In genomic region chr7:49776994-49777393, GRCh38 we compare ENCODE assay signal across 18 cellular contexts. TPM values are rescaled to one million over a fixed set of nuclear protein-coding genes. Genes with fewer than 3 reads are reported as not detected.
DNase-seq lines count a peak whose midpoint lies in the region; ATAC-seq and TF ChIP-seq lines count a peak whose summit lies in the region.
"Had no signal": no experiment of that assay in that cellular context is flagged by ENCODE, and none has a peak within 500 bp of the region (broad histone marks: within the 10 kb centered on the region; RNA-seq: fewer than 3 reads in every experiment).

No MANE protein-coding gene starts in this region.

- TF ChIP-seq CTCF in GM23338 (conservative IDR thresholded peaks at IDR 0.05; ENCODE audit: low read depth in 2 of 2), result peak; percentile 78 to 86
- peak; percentile 17 for TF ChIP-seq CTCF in astrocyte of the cerebellum (IDR thresholded peaks at IDR 0.05; ENCODE audit: low read depth, low read length, missing control alignments)

- no peaks in the 10 kb centered on the region for H3K9me2 ChIP-seq in GM23338 (ENCODE audit: insufficient read depth)

- no peak overlapping the region for H3K4me3 ChIP-seq in GM23338
- H3K4me3 ChIP-seq in astrocyte of the cerebellum (ENCODE audit: low read depth, low read length), result no peak overlapping the region
- no peak overlapping the region for H3K4me3 ChIP-seq in aorta (ENCODE audit: low read length in 2 of 2)
- H3K4me3 ChIP-seq: lung had no signal

- no peak overlapping the region for H3K27ac Mint-ChIP-seq in GM23338
- H3K27ac Mint-ChIP-seq: activated CD4-positive, alpha-beta T cell treated with anti-CD3 and anti-CD28 coated beads, Interleukin-2, amount 10 ng/mL, durations not matched to agents 7 days and 5 days; CD8-positive, alpha-beta T cell had no signal

- no peaks in the 10 kb centered on the region for H4K20me1 ChIP-seq in GM23338 (replicated peaks; ENCODE audit: insufficient read depth)

- H3K27me3 Mint-ChIP-seq in GM23338 (ENCODE audit: insufficient read depth, low read depth, poor library complexity), result peaks cover 40% of the 10 kb centered on the region

- H3K9me3 ChIP-seq in aorta (ENCODE audit: control insufficient read depth, low read length), result no peaks in the 10 kb centered on the region

- H3F3A ChIP-seq in GM23338 (replicated peaks; ENCODE audit: low read depth), result no peaks in the 10 kb centered on the region; the same call in 1 of the 2 replicates

- DNase-seq in DMS53 (lab: John Stamatoyannopoulos, UW) (peak; percentile 79), GM23338 (ENCODE audit: low spot score) (peak; percentile 88), astrocyte of the cerebellum (ENCODE audit: low read depth) (no peak), islet precursor cell (peak; percentile 81), SKM-1 (lab: John Stamatoyannopoulos, UW; ENCODE audit: unreplicated experiment) (no peak), aorta (no peak), hepatic stellate cell (ENCODE audit: low spot score) (no peak), GOT3 (lab: John Stamatoyannopoulos, UW) (no peak)
- DNase-seq: activated CD4-positive, alpha-beta T cell treated with anti-CD3 and anti-CD28 coated beads, Interleukin-2, amount 10 ng/mL, durations not matched to agents 7 days and 5 days; activated naive CD4-positive, alpha-beta T cell; CD8-positive, alpha-beta T cell; cortex of kidney; NCI-H510A treated with DMSO at 0.1 percent for 48 hours; stimulated activated CD4-positive, alpha-beta T cell treated with anti-CD3 and anti-CD28 coated beads, Interleukin-2, amount 100 ng/mL, for 48 hours; stimulated activated naive CD8-positive, alpha-beta T cell treated with anti-CD3 and anti-CD28 coated beads, Interleukin-15, Interleukin-2, amounts not matched to agents 100 U/mL and 50 U/mL, for 24 hours had no signal

- H2AFZ ChIP-seq in GM23338, result no peak overlapping the region
- H2AFZ ChIP-seq: parathyroid adenoma had no signal

- no peak overlapping the region for H3K4me3 Mint-ChIP-seq in GM23338
- H3K4me3 Mint-ChIP-seq: activated CD4-positive, alpha-beta T cell treated with anti-CD3 and anti-CD28 coated beads, Interleukin-2, amount 10 ng/mL, durations not matched to agents 7 days and 5 days; CD8-positive, alpha-beta T cell had no signal

- H3K36me3 ChIP-seq in GM23338 (ENCODE audit: insufficient read depth) (no peaks in the 10 kb centered on the region), aorta (ENCODE audit: control insufficient read depth in 1 of 2, insufficient read depth in 2 of 2, low read length in 1 of 2) (no peaks in the 10 kb centered on the region)

- in situ Hi-C loops in astrocyte of the cerebellum (cut with HindIII; ENCODE audit: low sequenced_read_pairs), result no loop called here

- H3K27me3 ChIP-seq in GM23338 (ENCODE audit: insufficient read depth), result peaks cover 50% of the 10 kb centered on the region
- H3K27me3 ChIP-seq in aorta (ENCODE audit: control insufficient read depth in 1 of 2, insufficient read depth in 2 of 2, low read length in 1 of 2), result no peaks in the 10 kb centered on the region

- H3K4me2 ChIP-seq in GM23338, result no peak overlapping the region

- H3K4me1 ChIP-seq in GM23338 (ENCODE audit: insufficient read depth) (peaks cover 7% of the 10 kb centered on the region), aorta (ENCODE audit: control insufficient read depth in 1 of 2, insufficient read depth in 2 of 2, low read length in 2 of 2) (no peaks in the 10 kb centered on the region)
- H3K4me1 ChIP-seq: parathyroid adenoma had no signal

- intact Hi-C loops in aorta (cut with DNase I), result no loop called here

- no peaks in the 10 kb centered on the region for H3K79me2 ChIP-seq in GM23338 (replicated peaks; ENCODE audit: insufficient read depth)
- H3K79me2 ChIP-seq: parathyroid adenoma had no signal

- peaks cover 18% of the 10 kb centered on the region for H3K4me1 Mint-ChIP-seq in GM23338

- ATAC-seq in GM23338 (peak; percentile 18), aorta (ENCODE audit: low FRiP score) (no peak)
- ATAC-seq: CD8-positive, alpha-beta T cell; stimulated activated naive CD8-positive, alpha-beta T cell treated with anti-CD3 and anti-CD28 coated beads, Interleukin-15, Interleukin-2, amounts not matched to agents 100 U/mL and 50 U/mL, for 24 hours had no signal

- 67 to 70% methylated on average over 2 of the region's 2 CpGs for WGBS in aorta, 2 donors

- H3K27ac ChIP-seq in GM23338 (ENCODE audit: low read depth) (no peak overlapping the region), aorta (ENCODE audit: low read depth in 1 of 2, low read length in 2 of 2) (no peak overlapping the region)
- H3K27ac ChIP-seq: parathyroid adenoma had no signal

- H3K9me3 Mint-ChIP-seq in GM23338, result peaks cover 2% of the 10 kb centered on the region; the same call in 2 of the 3 replicates
- H3K9me3 Mint-ChIP-seq: activated CD4-positive, alpha-beta T cell treated with anti-CD3 and anti-CD28 coated beads, Interleukin-2, amount 10 ng/mL, durations not matched to agents 7 days and 5 days; CD8-positive, alpha-beta T cell had no signal

- H3K36me3 Mint-ChIP-seq in GM23338 (ENCODE audit: low read depth), result peaks cover 5% of the 10 kb centered on the region; the same call in 1 of the 3 replicates
- H3K36me3 Mint-ChIP-seq: CD8-positive, alpha-beta T cell had no signal

TF ChIP-seq in GM23338, 12 proteins besides CTCF, POLR2A, EP300 and RAD21:
- no peak for TF ChIP-seq NANOG (IDR thresholded peaks at IDR 0.05; ENCODE audit: borderline replicate concordance)
- TF ChIP-seq ZNF331 (CRISPR knock-in tag; IDR thresholded peaks at IDR 0.05; ENCODE audit: low read depth), result no peak
- no peak for TF ChIP-seq EZH2phosphoT487 (IDR thresholded peaks at IDR 0.05; ENCODE audit: unreplicated experiment)
- TF ChIP-seq CREB1 (CRISPR knock-in tag; IDR thresholded peaks at IDR 0.05; ENCODE audit: low read depth), result no peak
- no peak for TF ChIP-seq JUNB (IDR thresholded peaks at IDR 0.05; ENCODE audit: unreplicated experiment)
- TF ChIP-seq EZH2 (IDR thresholded peaks at IDR 0.05; ENCODE audit: low read depth, unreplicated experiment), result no peak
- TF ChIP-seq, protein P1, sequence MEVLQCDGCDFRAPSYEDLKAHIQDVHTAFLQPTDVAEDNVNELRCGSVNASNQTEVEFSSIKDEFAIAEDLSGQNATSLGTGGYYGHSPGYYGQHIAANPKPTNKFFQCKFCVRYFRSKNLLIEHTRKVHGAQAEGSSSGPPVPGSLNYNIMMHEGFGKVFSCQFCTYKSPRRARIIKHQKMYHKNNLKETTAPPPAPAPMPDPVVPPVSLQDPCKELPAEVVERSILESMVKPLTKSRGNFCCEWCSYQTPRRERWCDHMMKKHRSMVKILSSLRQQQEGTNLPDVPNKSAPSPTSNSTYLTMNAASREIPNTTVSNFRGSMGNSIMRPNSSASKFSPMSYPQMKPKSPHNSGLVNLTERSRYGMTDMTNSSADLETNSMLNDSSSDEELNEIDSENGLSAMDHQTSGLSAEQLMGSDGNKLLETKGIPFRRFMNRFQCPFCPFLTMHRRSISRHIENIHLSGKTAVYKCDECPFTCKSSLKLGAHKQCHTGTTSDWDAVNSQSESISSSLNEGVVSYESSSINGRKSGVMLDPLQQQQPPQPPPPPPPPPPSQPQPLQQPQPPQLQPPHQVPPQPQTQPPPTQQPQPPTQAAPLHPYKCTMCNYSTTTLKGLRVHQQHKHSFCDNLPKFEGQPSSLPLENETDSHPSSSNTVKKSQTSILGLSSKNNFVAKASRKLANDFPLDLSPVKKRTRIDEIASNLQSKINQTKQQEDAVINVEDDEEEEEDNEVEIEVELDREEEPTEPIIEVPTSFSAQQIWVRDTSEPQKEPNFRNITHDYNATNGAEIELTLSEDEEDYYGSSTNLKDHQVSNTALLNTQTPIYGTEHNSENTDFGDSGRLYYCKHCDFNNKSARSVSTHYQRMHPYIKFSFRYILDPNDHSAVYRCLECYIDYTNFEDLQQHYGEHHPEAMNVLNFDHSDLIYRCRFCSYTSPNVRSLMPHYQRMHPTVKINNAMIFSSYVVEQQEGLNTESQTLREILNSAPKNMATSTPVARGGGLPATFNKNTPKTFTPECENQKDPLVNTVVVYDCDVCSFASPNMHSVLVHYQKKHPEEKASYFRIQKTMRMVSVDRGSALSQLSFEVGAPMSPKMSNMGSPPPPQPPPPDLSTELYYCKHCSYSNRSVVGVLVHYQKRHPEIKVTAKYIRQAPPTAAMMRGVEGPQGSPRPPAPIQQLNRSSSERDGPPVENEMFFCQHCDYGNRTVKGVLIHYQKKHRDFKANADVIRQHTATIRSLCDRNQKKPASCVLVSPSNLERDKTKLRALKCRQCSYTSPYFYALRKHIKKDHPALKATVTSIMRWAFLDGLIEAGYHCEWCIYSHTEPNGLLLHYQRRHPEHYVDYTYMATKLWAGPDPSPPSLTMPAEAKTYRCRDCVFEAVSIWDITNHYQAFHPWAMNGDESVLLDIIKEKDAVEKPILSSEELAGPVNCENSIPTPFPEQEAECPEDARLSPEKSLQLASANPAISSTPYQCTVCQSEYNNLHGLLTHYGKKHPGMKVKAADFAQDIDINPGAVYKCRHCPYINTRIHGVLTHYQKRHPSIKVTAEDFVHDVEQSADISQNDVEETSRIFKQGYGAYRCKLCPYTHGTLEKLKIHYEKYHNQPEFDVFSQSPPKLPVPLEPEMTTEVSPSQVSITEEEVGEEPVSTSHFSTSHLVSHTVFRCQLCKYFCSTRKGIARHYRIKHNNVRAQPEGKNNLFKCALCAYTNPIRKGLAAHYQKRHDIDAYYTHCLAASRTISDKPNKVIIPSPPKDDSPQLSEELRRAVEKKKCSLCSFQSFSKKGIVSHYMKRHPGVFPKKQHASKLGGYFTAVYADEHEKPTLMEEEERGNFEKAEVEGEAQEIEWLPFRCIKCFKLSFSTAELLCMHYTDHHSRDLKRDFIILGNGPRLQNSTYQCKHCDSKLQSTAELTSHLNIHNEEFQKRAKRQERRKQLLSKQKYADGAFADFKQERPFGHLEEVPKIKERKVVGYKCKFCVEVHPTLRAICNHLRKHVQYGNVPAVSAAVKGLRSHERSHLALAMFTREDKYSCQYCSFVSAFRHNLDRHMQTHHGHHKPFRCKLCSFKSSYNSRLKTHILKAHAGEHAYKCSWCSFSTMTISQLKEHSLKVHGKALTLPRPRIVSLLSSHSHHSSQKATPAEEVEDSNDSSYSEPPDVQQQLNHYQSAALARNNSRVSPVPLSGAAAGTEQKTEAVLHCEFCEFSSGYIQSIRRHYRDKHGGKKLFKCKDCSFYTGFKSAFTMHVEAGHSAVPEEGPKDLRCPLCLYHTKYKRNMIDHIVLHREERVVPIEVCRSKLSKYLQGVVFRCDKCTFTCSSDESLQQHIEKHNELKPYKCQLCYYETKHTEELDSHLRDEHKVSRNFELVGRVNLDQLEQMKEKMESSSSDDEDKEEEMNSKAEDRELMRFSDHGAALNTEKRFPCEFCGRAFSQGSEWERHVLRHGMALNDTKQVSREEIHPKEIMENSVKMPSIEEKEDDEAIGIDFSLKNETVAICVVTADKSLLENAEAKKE (CRISPR knock-in tag; IDR thresholded peaks at IDR 0.05), result no peak

RNA-seq across cellular contexts. Expression of gene VWC2, which starts 3.6 kb away (rescaled TPM):
- 0.16 and 0.45 TPM in 2 replicates for total RNA-seq in GM23338 (2014; rRNA removed; shearing (Covaris generic))
- polyA plus RNA-seq in GM23338 (2016; fragmentation: Nextera tagmentation; extraction: Ambion mirVana), result 0.15 and 0.16 TPM in 2 replicates
- not detected for total RNA-seq in aorta
- under 1 TPM in 1 of 2 donors, not detected in 1; 0.03 TPM for polyA plus RNA-seq in aorta
- total RNA-seq: activated CD4-positive, alpha-beta T cell treated with anti-CD3 and anti-CD28 coated beads, Interleukin-2, amount 10 ng/mL, durations not matched to agents 7 days and 5 days; CD8-positive, alpha-beta T cell; fibroblast of villous mesenchyme had no signal

Comparison
In these comparisons a context has a peak if more than half of its experiments do, and no peak if none do; other contexts are left out.
1. DNase-seq: peak in DMS53 (single experiment), GM23338 (single experiment) and islet precursor cell (single experiment); none in astrocyte of the cerebellum (single experiment), SKM-1 (single experiment), aorta (0 of 2), hepatic stellate cell (single experiment) and GOT3 (single experiment).